ENCODE assay signal across 10 cellular contexts in genomic region chr10:103273026-103273425, GRCh38. TPM values are rescaled to one million over a fixed set of nuclear protein-coding genes. Genes with fewer than 3 reads are reported as not detected.
DNase-seq lines count a peak whose midpoint lies in the region; ATAC-seq, FAIRE-seq and TF ChIP-seq lines count a peak whose summit lies in the region.
"Had no signal": no experiment of that assay in that cellular context is flagged by ENCODE, and none has a peak within 500 bp of the region (broad histone marks: within the 10 kb centered on the region; RNA-seq: fewer than 3 reads in every experiment).

No MANE protein-coding gene starts in this region.

- no peaks in the 10 kb centered on the region for H3K36me3 ChIP-seq in endothelial cell of umbilical vein (ENCODE audit: control insufficient read depth in 2 of 2, extremely low read depth in 1 of 2, insufficient read depth in 2 of 2, low read length in 2 of 2)
- no peaks in the 10 kb centered on the region for H3K36me3 ChIP-seq in osteoblast (ENCODE audit: insufficient read depth, low read length)

- H3K4me1 ChIP-seq in endothelial cell of umbilical vein (ENCODE audit: control insufficient read depth, extremely low read depth, insufficient read depth, low read length), result peaks cover 12% of the 10 kb centered on the region
- peaks cover 8% of the 10 kb centered on the region for H3K4me1 ChIP-seq in osteoblast (ENCODE audit: insufficient read depth, low read length)

- H2AFZ ChIP-seq in endothelial cell of umbilical vein (ENCODE audit: low read depth, low read length) (no peak overlapping the region), osteoblast (ENCODE audit: low read length) (no peak overlapping the region)

- intact Hi-C loops in endothelial cell of umbilical vein (cut with micrococcal nuclease), result no loop called here

- CTCF ChIA-PET in endothelial cell of umbilical vein (lab: Charles Lee), result no interaction called here

- BruUV-seq in endothelial cell of umbilical vein (replicated peaks; lab: Mats Ljungman, UMichigan), result no TSS peak

- dilution Hi-C loops in endothelial cell of umbilical vein (cut with MboI; ENCODE audit: extremely low pct_ligation_motif_present, low sequenced_read_pairs), result no loop called here

- no peaks in the 10 kb centered on the region for H3K9me1 ChIP-seq in endothelial cell of umbilical vein (replicated peaks; ENCODE audit: control insufficient read depth, extremely low read depth, insufficient read depth, low read length)

- H3K27ac ChIP-seq in endothelial cell of umbilical vein (ENCODE audit: insufficient read depth, low read depth, low read length) (no peak overlapping the region), osteoblast (ENCODE audit: low read depth, low read length) (peak overlapping the region; percentile 29)
- H3K27ac ChIP-seq: KMS-11 had no signal

- peak; percentile 89 for FAIRE-seq in endothelial cell of umbilical vein (lab: Jason Lieb, UNC)
- FAIRE-seq: TTC549 had no signal

- DNase-seq in EH (ENCODE audit: low read depth) (peak; percentile 100), NCI-H460 (ENCODE audit: extremely low read depth, low read depth) (peak; percentile 89), endothelial cell of umbilical vein (ENCODE audit: low read depth, low spot score) (peak; percentile 71), osteoblast (ENCODE audit: insufficient read length, low spot score, missing footprints) (peak; percentile 99), NCI-H187 treated with DMSO at 0.1 percent for 48 hours (lab: John Stamatoyannopoulos, UW) (no peak), NCI-H510A (lab: John Stamatoyannopoulos, UW) (no peak), iPS-NIHi11 (ENCODE audit: low spot score) (no peak)

- H3K4me2 ChIP-seq in endothelial cell of umbilical vein (ENCODE audit: insufficient read depth, low read length) (no peak overlapping the region), osteoblast (ENCODE audit: insufficient read depth, low read length) (peak overlapping the region; percentile 35)
- H3K4me2 ChIP-seq: KMS-11 had no signal

- ATAC-seq in HG02884 (IDR thresholded peaks at IDR 0.05; ENCODE audit: unreplicated experiment), result no peak

- H4K20me1 ChIP-seq in endothelial cell of umbilical vein (replicated peaks; ENCODE audit: control insufficient read depth, extremely low read depth, insufficient read depth, low read length) (no peaks in the 10 kb centered on the region), osteoblast (ENCODE audit: insufficient read depth, low read length) (no peaks in the 10 kb centered on the region)

- H3K4me3 ChIP-seq in endothelial cell of umbilical vein (replicated peaks in 1 of 3; ENCODE audit: insufficient read depth in 1 of 3, low read depth in 1 of 3, low read length in 3 of 3) (no peak overlapping the region), osteoblast (ENCODE audit: insufficient read depth, low read length) (no peak overlapping the region)

- no peak for TF ChIP-seq POLR2A in endothelial cell of umbilical vein (IDR thresholded peaks at IDR 0.05; ENCODE audit: low read depth, low read length)

- H3K9me3 ChIP-seq in endothelial cell of umbilical vein (replicated peaks; ENCODE audit: control insufficient read depth, insufficient read depth, low read length) (no peaks in the 10 kb centered on the region), osteoblast (ENCODE audit: low read depth, low read length) (no peaks in the 10 kb centered on the region)

- H3K9ac ChIP-seq in endothelial cell of umbilical vein (replicated peaks; ENCODE audit: extremely low read depth, insufficient read depth, low read length), result no peak overlapping the region
- H3K9ac ChIP-seq: KMS-11 had no signal

- H3K27me3 ChIP-seq in endothelial cell of umbilical vein (ENCODE audit: control insufficient read depth in 2 of 2, insufficient read depth in 2 of 2, low read length in 2 of 2) (peaks cover 19% of the 10 kb centered on the region in 2 experiments), osteoblast (ENCODE audit: insufficient read depth, low read length) (peaks cover 46% of the 10 kb centered on the region)

- H3K79me2 ChIP-seq in endothelial cell of umbilical vein (ENCODE audit: control insufficient read depth, insufficient read depth, low read length), result no peaks in the 10 kb centered on the region
- H3K79me2 ChIP-seq in osteoblast (ENCODE audit: insufficient read depth, low read length), result no peaks in the 10 kb centered on the region

- POLR2A ChIA-PET in endothelial cell of umbilical vein (lab: Charles Lee), result no interaction called here

- TF ChIP-seq CTCF in endothelial cell of umbilical vein (IDR thresholded peaks at IDR 0.05; ENCODE audit: extremely low read depth in 1 of 2, insufficient read depth in 1 of 2, low read depth in 1 of 2, low read length in 2 of 2) (no peak), osteoblast (IDR thresholded peaks at IDR 0.05; ENCODE audit: extremely low read depth, low read depth, low read length) (no peak)

TF ChIP-seq in endothelial cell of umbilical vein, 7 proteins besides CTCF, POLR2A, EP300 and RAD21:
- TF ChIP-seq POLR2AphosphoS5 (IDR thresholded peaks at IDR 0.05; ENCODE audit: insufficient read depth, low read depth, low read length) (peak; percentile 29), MYC (IDR thresholded peaks at IDR 0.05; ENCODE audit: low read depth, low read length) (no peak), JUN (IDR thresholded peaks at IDR 0.05; ENCODE audit: borderline replicate concordance, insufficient read depth, insufficient read length, low read depth) (peak; percentile 45), FOS (IDR thresholded peaks at IDR 0.05; ENCODE audit: borderline replicate concordance, insufficient read depth, low read length) (peak; percentile 71)

RNA-seq across cellular contexts. Expression of gene INA, which starts 3.9 kb away (rescaled TPM):
- total RNA-seq in NCI-H460 (2014; rRNA removed; shearing (Covaris generic)), result not detected in 2 replicates
- not detected in 2 replicates for polyA plus RNA-seq in NCI-H460 (2014; cell fraction: nucleus; rRNA removed)
- total RNA-seq in endothelial cell of umbilical vein (0.39 and 0.40 TPM in 2 replicates), osteoblast (0.29 and 0.36 TPM in 2 replicates)
- polyA plus RNA-seq in endothelial cell of umbilical vein, result 0.25 and 0.29 TPM in 2 replicates
- 0.20 and 0.30 TPM in 2 replicates for polyA plus RNA-seq in endothelial cell of umbilical vein (2011; cell fraction: cytosol; rRNA removed)
- polyA plus RNA-seq in endothelial cell of umbilical vein (2011; cell fraction: nucleus; rRNA removed), result 0.08 and 0.25 TPM in 2 replicates
- 0.27 and 0.39 TPM in 2 replicates for polyA plus RNA-seq in endothelial cell of umbilical vein (2012)
- 0.17 and 0.42 TPM in 2 replicates for polyA minus RNA-seq in endothelial cell of umbilical vein
- not detected for polyA minus RNA-seq in endothelial cell of umbilical vein (2011; cell fraction: cytosol; rRNA and poly(A)+ RNA removed)
- not detected in 2 replicates for polyA minus RNA-seq in endothelial cell of umbilical vein (2011; cell fraction: nucleus; rRNA and poly(A)+ RNA removed)

RNA-seq across cellular contexts. Expression of gene RPEL1, which starts 27.3 kb away (rescaled TPM):
- total RNA-seq in NCI-H460 (2014; rRNA removed; shearing (Covaris generic)), result 0.17 and 0.29 TPM in 2 replicates
- polyA plus RNA-seq in NCI-H460 (2014; cell fraction: nucleus; rRNA removed), result 0.32 TPM in 1 of 2 replicates, not detected in the other
- not detected in 2 replicates for total RNA-seq in endothelial cell of umbilical vein
- polyA plus RNA-seq in endothelial cell of umbilical vein, result 0.04 and 0.11 TPM in 2 replicates
- polyA plus RNA-seq in endothelial cell of umbilical vein (2011; cell fraction: cytosol; rRNA removed), result 0.15 and 0.20 TPM in 2 replicates
- polyA plus RNA-seq in endothelial cell of umbilical vein (2011; cell fraction: nucleus; rRNA removed), result 0.07 and 0.10 TPM in 2 replicates
- polyA plus RNA-seq in endothelial cell of umbilical vein (2012), result 0.12 and 0.36 TPM in 2 replicates
- 0.12 TPM in 1 of 2 replicates, not detected in the other for polyA minus RNA-seq in endothelial cell of umbilical vein
- polyA minus RNA-seq in endothelial cell of umbilical vein (2011; cell fraction: cytosol; rRNA and poly(A)+ RNA removed), result not detected
- not detected in 2 replicates for polyA minus RNA-seq in endothelial cell of umbilical vein (2011; cell fraction: nucleus; rRNA and poly(A)+ RNA removed)
- 0.29 and 0.36 TPM in 2 replicates for total RNA-seq in osteoblast

Comparison
In these comparisons a context has a peak if more than half of its experiments do, and no peak if none do; other contexts are left out.
1. DNase-seq: peak in EH (single experiment), NCI-H460 (single experiment), endothelial cell of umbilical vein (single experiment) and osteoblast (single experiment); none in NCI-H187 treated with DMSO at 0.1 percent for 48 hours (single experiment), NCI-H510A (single experiment) and iPS-NIHi11 (single experiment).